Comparison of ENCODE assay signal across 11 cellular contexts in the genomic region with DNA sequence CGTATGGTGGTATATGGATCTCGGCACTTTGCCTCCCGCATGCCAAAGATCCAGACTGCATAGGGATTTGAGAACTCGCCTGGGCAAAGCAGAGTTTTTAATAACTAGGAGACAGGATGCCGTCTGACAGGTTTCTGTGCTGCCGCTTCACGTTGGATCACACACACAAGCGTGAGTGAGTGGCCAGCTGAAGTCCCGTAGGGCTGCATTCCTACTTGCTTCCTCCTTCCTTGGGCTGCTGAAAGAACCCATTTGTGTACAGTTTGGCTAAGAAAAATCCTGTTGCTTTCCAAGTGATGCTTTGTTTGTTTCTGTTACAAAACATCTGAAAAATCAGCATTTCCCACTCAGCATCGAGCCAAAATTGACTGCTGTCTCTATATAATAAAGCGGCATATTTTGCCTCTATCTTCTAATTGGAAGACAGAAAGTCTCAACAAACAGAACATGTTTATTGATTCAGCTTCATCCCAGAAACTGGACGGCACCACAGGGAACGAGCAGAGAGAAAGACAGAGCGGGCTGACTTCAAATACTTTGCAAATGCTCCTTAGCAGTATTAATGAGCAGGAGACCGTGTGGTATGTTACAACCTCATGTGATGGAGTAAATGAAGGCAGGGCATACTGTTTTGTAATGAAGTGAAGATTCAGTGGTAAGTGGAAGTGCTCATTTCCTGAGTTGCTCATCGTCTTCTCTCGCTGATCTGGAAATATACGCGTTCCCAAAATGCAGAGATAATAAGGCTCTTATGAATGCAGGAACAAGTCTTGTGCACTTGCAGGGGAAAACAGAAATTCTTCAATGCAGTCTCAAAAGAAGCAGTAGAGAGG.
DNase-seq lines count a peak whose midpoint lies in the region; ATAC-seq, FAIRE-seq and TF ChIP-seq lines count a peak whose summit lies in the region.
"Had no signal": no experiment of that assay in that cellular context is flagged by ENCODE, and none has a peak within 500 bp of the region (broad histone marks: within the 10 kb centered on the region; RNA-seq: fewer than 3 reads in every experiment).

No MANE protein-coding gene starts in this region.

- H3K9ac ChIP-seq in BLaER1 treated with 17β-estradiol and CSF1 and Interleukin-3, amounts not matched to agents 10 nM and 100 nM, result no peak overlapping the region

- H3K27ac Mint-ChIP-seq in naive thymus-derived CD8-positive, alpha-beta T cell, result no peak overlapping the region

- no peaks in the 10 kb centered on the region for H3K4me1 Mint-ChIP-seq in naive thymus-derived CD8-positive, alpha-beta T cell

- H3K27ac ChIP-seq in BLaER1 treated with 17β-estradiol and CSF1 and Interleukin-3, amounts not matched to agents 10 nM and 100 nM, result no peak overlapping the region
- peak overlapping the region; percentile 55 for H3K27ac ChIP-seq in left ventricle myocardium inferior (replicated peaks)
- no peak overlapping the region for H3K27ac ChIP-seq in psoas muscle

- FAIRE-seq in RCC 7860 (lab: Jason Lieb, UNC), result no peak
- FAIRE-seq: GM18507, TTC549 had no signal

- intact Hi-C loops in left ventricle myocardium inferior (cut with micrococcal nuclease) (no loop called here), psoas muscle (cut with DNase I) (no loop called here)

- H3K9me3 ChIP-seq in BLaER1 treated with 17β-estradiol and CSF1 and Interleukin-3, amounts not matched to agents 10 nM and 100 nM (replicated peaks in 1 of 11), result peaks cover 18 to 32% (median 27%) of the 10 kb centered on the region in 11 experiments
- H3K9me3 ChIP-seq in left ventricle myocardium inferior (replicated peaks), result peaks cover 19% of the 10 kb centered on the region
- peaks cover 6% of the 10 kb centered on the region for H3K9me3 ChIP-seq in psoas muscle

- WGBS in psoas muscle, 3 donors, result 33 to 38% (median 33%) methylated on average over 19 of the region's 19 CpGs

- peak; percentile 23 to 94 for DNase-seq in T47D (ENCODE audit: low read depth in 1 of 2, low spot score in 1 of 2)
- DNase-seq in left ventricle myocardium inferior, result peak; percentile 29
- DNase-seq in psoas muscle, result peak; percentile 47 to 70
- no peak for DNase-seq in RCC 7860 (ENCODE audit: low spot score)
- no peak for DNase-seq in naive thymus-derived CD8-positive, alpha-beta T cell
- DNase-seq: KBM-7 had no signal

- POLR2A ChIA-PET in naive thymus-derived CD8-positive, alpha-beta T cell (lab: Charles Lee), result no interaction called here

- no peaks in the 10 kb centered on the region for H3K27me3 ChIP-seq in BLaER1 treated with 17β-estradiol and CSF1 and Interleukin-3, amounts not matched to agents 10 nM and 100 nM
- no peaks in the 10 kb centered on the region for H3K27me3 ChIP-seq in left ventricle myocardium inferior (ENCODE audit: low read depth)
- H3K27me3 ChIP-seq in psoas muscle (ENCODE audit: insufficient read depth in 3 of 3, low read length in 2 of 3), result no peaks in the 10 kb centered on the region

- H3K4me3 Mint-ChIP-seq in naive thymus-derived CD8-positive, alpha-beta T cell, result no peak overlapping the region

- peaks cover 12 to 35% (median 23%) of the 10 kb centered on the region in 9 donors for H3K9me3 Mint-ChIP-seq in naive thymus-derived CD8-positive, alpha-beta T cell

- peak overlapping the region in 7 of 11 experiments; percentile 17 to 38 (median 20); a peak in 6 of 22 replicates for H3K4me2 ChIP-seq in BLaER1 treated with 17β-estradiol and CSF1 and Interleukin-3, amounts not matched to agents 10 nM and 100 nM

- H3K27me3 Mint-ChIP-seq in naive thymus-derived CD8-positive, alpha-beta T cell, result peaks cover 0 to 2% (median 0%) of the 10 kb centered on the region in 5 donors

- peaks cover 0 to 22% (median 3%) of the 10 kb centered on the region in 3 donors for H3K36me3 Mint-ChIP-seq in naive thymus-derived CD8-positive, alpha-beta T cell

- H3K4me3 ChIP-seq in BLaER1 treated with 17β-estradiol and CSF1 and Interleukin-3, amounts not matched to agents 10 nM and 100 nM, result no peak overlapping the region
- H3K4me3 ChIP-seq in left ventricle myocardium inferior (no peak overlapping the region), psoas muscle (no peak overlapping the region)

- peaks cover 0 to 15% (median 9%) of the 10 kb centered on the region in 10 experiments; a peak in 12 of 20 replicates for H3K4me1 ChIP-seq in BLaER1 treated with 17β-estradiol and CSF1 and Interleukin-3, amounts not matched to agents 10 nM and 100 nM
- peaks cover 14% of the 10 kb centered on the region for H3K4me1 ChIP-seq in left ventricle myocardium inferior
- no peaks in the 10 kb centered on the region for H3K4me1 ChIP-seq in psoas muscle

- TF ChIP-seq CTCF in left ventricle myocardium inferior (IDR thresholded peaks at IDR 0.05; ENCODE audit: borderline replicate concordance), result no peak
- TF ChIP-seq CTCF in psoas muscle (IDR thresholded peaks at IDR 0.05), result no peak

- in situ Hi-C loops in T47D (cut with HindIII; ENCODE audit: low pct_unique_long_range_greater_than_20kb, low sequenced_read_pairs), result no loop called here

- peak in 2 of 4 donors; percentile 28 to 59 for ATAC-seq in psoas muscle
- no peak for ATAC-seq in GM18502 (IDR thresholded peaks at IDR 0.05; ENCODE audit: poor library complexity, unreplicated experiment)
- no peak for ATAC-seq in GM18873 (IDR thresholded peaks at IDR 0.05; ENCODE audit: low FRiP score, unreplicated experiment)
- ATAC-seq in naive thymus-derived CD8-positive, alpha-beta T cell, result no peak

- H3K36me3 ChIP-seq in BLaER1 treated with 17β-estradiol and CSF1 and Interleukin-3, amounts not matched to agents 10 nM and 100 nM, result no peaks in the 10 kb centered on the region
- H3K36me3 ChIP-seq in left ventricle myocardium inferior (no peaks in the 10 kb centered on the region), psoas muscle (ENCODE audit: insufficient read depth in 1 of 2, low read depth in 1 of 2) (no peaks in the 10 kb centered on the region)

- no peaks in the 10 kb centered on the region for H4K20me1 ChIP-seq in BLaER1 treated with 17β-estradiol and CSF1 and Interleukin-3, amounts not matched to agents 10 nM and 100 nM

Comparison
In these comparisons a context has a peak if more than half of its experiments do, and no peak if none do; other contexts are left out.
1. DNase-seq: peak in T47D (2 of 2), left ventricle myocardium inferior (single experiment) and psoas muscle (2 of 2); none in RCC 7860 (single experiment) and naive thymus-derived CD8-positive, alpha-beta T cell (0 of 10).